33 cellular contexts compared by ENCODE assay signal in the genomic region with DNA sequence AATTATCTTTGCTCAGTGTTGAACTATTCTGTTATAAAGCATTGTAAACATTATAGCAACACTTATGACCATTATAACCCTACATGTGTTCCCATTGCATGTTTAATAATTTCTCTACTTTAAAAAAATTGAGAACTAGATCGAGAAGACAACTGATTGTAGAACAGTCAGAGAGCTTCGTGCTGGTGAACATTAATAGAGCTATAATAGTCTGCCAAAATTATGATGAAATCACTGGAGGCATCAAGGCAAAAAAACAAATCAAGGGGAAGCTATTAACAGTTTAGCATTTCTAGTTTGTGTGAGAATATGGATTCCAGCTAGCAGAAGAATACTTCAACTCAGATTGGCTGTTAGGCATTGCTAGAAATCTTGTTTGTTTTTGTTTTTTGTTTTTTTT.
"Had no signal": no experiment of that assay in that cellular context is flagged by ENCODE, and none has a peak within 500 bp of the region (broad histone marks: within the 10 kb centered on the region; RNA-seq: fewer than 3 reads in every experiment).

No MANE protein-coding gene starts in this region.

- FAIRE-seq: astrocyte, bronchial epithelial cell had no signal

- H3K4me3 ChIP-seq: coronary artery, esophagus squamous epithelium, gastrocnemius medialis, heart left ventricle had no signal

- H3K36me3 ChIP-seq: brain microvascular endothelial cell, esophagus squamous epithelium, gastrocnemius medialis, heart left ventricle, WERI-Rb-1 had no signal

- ATAC-seq: activated CD4-positive, alpha-beta T cell treated with anti-CD3 and anti-CD28 coated beads for 36 hours; activated CD4-positive, CD25-positive, alpha-beta regulatory T cell treated with anti-CD3 and anti-CD28 coated beads, Interleukin-2, amount 50 U/mL, for 24 hours; activated CD8-positive, alpha-beta T cell treated with anti-CD3 and anti-CD28 coated beads, Interleukin-2, amount 10 ng/mL, durations not matched to agents 7 days and 5 days; activated T-cell treated with anti-CD3 and anti-CD28 coated beads, Interleukin-2, amount 50 U/mL, for 72 hours; effector memory CD8-positive, alpha-beta T cell; foreskin keratinocyte; gastrocnemius medialis; heart left ventricle; T-helper 17 cell had no signal

- DNase-seq: activated B cell treated with CpG ODN at 0.5 μM for 24 hours; activated CD4-positive, alpha-beta memory T cell treated with anti-CD3 and anti-CD28 coated beads for 36 hours; activated CD4-positive, alpha-beta T cell treated with anti-CD3 and anti-CD28 coated beads for 36 hours; activated CD4-positive, alpha-beta T cell treated with anti-CD3 and anti-CD28 coated beads, Interleukin-2, amount 10 ng/mL, durations not matched to agents 24 days and 14 days; activated CD8-positive, alpha-beta memory T cell treated with anti-CD3 and anti-CD28 coated beads, Interleukin-2, amount 50 U/mL, for 48 hours; activated CD8-positive, alpha-beta T cell treated with anti-CD3 and anti-CD28 coated beads, Interleukin-2, amount 10 ng/mL, durations not matched to agents 7 days and 5 days; activated effector memory CD4-positive, alpha-beta T cell treated with Interleukin-2 at 50 U/mL for 16 hours; activated gamma-delta T cell treated with Interleukin-2 at 50 U/mL for 16 hours; activated naive CD4-positive, alpha-beta T cell treated with anti-CD3 and anti-CD28 coated beads, Interleukin-2, amount 50 U/mL, for 16 hours; activated naive CD4-positive, alpha-beta T cell treated with Interleukin-2 at 50 U/mL for 16 hours; activated T-cell treated with anti-CD3 and anti-CD28 coated beads for 4 hours; activated T-cell treated with anti-CD3 and anti-CD28 coated beads, Interleukin-2, amount 50 U/mL, for 24 hours; activated T-cell treated with anti-CD3 and anti-CD28 coated beads, Interleukin-2, amount 50 U/mL, for 72 hours; amniotic stem cell; anterior cingulate cortex; brain microvascular endothelial cell; dermis blood vessel endothelial cell; effector CD4-positive, alpha-beta T cell; effector memory CD8-positive, alpha-beta T cell; esophagus squamous epithelium; foreskin keratinocyte; gastrocnemius medialis; glutamatergic neuron; heart left ventricle; T-helper 1 cell; T-helper 17 cell; T1000; WERI-Rb-1 had no signal

- H3K27me3 ChIP-seq: brain microvascular endothelial cell, esophagus squamous epithelium, foreskin keratinocyte, gastrocnemius medialis, heart left ventricle had no signal

- H3K9me3 ChIP-seq: esophagus squamous epithelium, gastrocnemius medialis, heart left ventricle had no signal

- H3K27ac ChIP-seq: brain microvascular endothelial cell, coronary artery, epithelial cell of prostate, esophagus squamous epithelium, foreskin keratinocyte, gastrocnemius medialis, heart left ventricle, WERI-Rb-1 had no signal

- H3K4me1 ChIP-seq: esophagus squamous epithelium, foreskin keratinocyte, gastrocnemius medialis had no signal
